Comparison of ENCODE assay signal across 8 cellular contexts in genomic region chr15:58933311-58934113, GRCh38. TPM values are rescaled to one million over a fixed set of nuclear protein-coding genes. Genes with fewer than 3 reads are reported as not detected.
DNase-seq lines count a peak whose midpoint lies in the region; ATAC-seq, FAIRE-seq and TF ChIP-seq lines count a peak whose summit lies in the region.

TSS of gene SLTM (minus strand) at chr15:58933679. CDS start at chr15:58933565, 114 bp downstream.

- TF ChIP-seq CTCF in Loucy (conservative IDR thresholded peaks at IDR 0.05; ENCODE audit: low read length) (peak; percentile 29; the same call in 1 of the 2 replicates), RWPE2 (IDR thresholded peaks at IDR 0.05; ENCODE audit: poor library complexity, severe bottlenecking) (peak; percentile 36), nephron (IDR thresholded peaks at IDR 0.05; ENCODE audit: unreplicated experiment in 3 of 3) (peak in 2 of 3 experiments; percentile 33 to 34)

- H3K9me3 ChIP-seq in Loucy (ENCODE audit: insufficient read depth, low read depth, low read length) (no peaks in the 10 kb centered on the region), RWPE2 (ENCODE audit: severe bottlenecking) (no peaks in the 10 kb centered on the region)

- H3K36me3 ChIP-seq in Loucy (ENCODE audit: insufficient read depth, low read length) (peaks cover 4% of the 10 kb centered on the region; the same call in 1 of the 2 replicates), RWPE2 (ENCODE audit: low read depth) (peaks cover 28% of the 10 kb centered on the region)

- peak; percentile 94 for ATAC-seq in RWPE2 (ENCODE audit: low read depth)
- ATAC-seq in stimulated activated naive CD8-positive, alpha-beta T cell treated with anti-CD3 and anti-CD28 coated beads, Interleukin-15, Interleukin-2, amounts not matched to agents 100 U/mL and 50 U/mL, for 24 hours = peak; percentile 97

- no peaks in the 10 kb centered on the region for H3K27me3 ChIP-seq in Loucy (ENCODE audit: insufficient read depth, low read length, poor library complexity, severe bottlenecking)
- no peaks in the 10 kb centered on the region for H3K27me3 ChIP-seq in RWPE2 (ENCODE audit: insufficient read depth, poor library complexity, severe bottlenecking)

- H3K4me1 Mint-ChIP-seq in activated T-helper 2 cell treated with anti-CD3 and anti-CD28 coated beads, Interferon-gamma antibody, Interleukin-2, Interleukin-4, amounts not matched to agents 10 μg/mL and 5 μg/mL and 100 μg/mL, durations not matched to agents 14 hours and 24 hours and 36 hours (ENCODE audit: low read depth) = peaks cover 16% of the 10 kb centered on the region
- H3K4me1 Mint-ChIP-seq in nephron = peaks cover 24% of the 10 kb centered on the region

- H3F3A ChIP-seq in Loucy (ENCODE audit: low read depth) = peaks cover 9% of the 10 kb centered on the region

- H3K27ac ChIP-seq in RWPE2 (ENCODE audit: poor library complexity, severe bottlenecking) = peak within 1 kb of the TSS; percentile 90

- H3K79me2 ChIP-seq in Loucy (ENCODE audit: insufficient read depth, low read length) = peaks cover 49% of the 10 kb centered on the region

- H3K9ac ChIP-seq in Loucy (ENCODE audit: low read depth, low read length, poor library complexity, severe bottlenecking) = peak within 1 kb of the TSS; percentile 89

- H2AFZ ChIP-seq in Loucy (ENCODE audit: low read length) = peak within 1 kb of the TSS; percentile 98

- peaks cover 21% of the 10 kb centered on the region for H3K36me3 Mint-ChIP-seq in activated T-helper 2 cell treated with anti-CD3 and anti-CD28 coated beads, Interferon-gamma antibody, Interleukin-2, Interleukin-4, amounts not matched to agents 10 μg/mL and 5 μg/mL and 100 μg/mL, durations not matched to agents 14 hours and 24 hours and 36 hours (ENCODE audit: low read depth)
- peaks cover 9% of the 10 kb centered on the region for H3K36me3 Mint-ChIP-seq in nephron (ENCODE audit: low read depth)

- H3K27me3 Mint-ChIP-seq in activated T-helper 2 cell treated with anti-CD3 and anti-CD28 coated beads, Interferon-gamma antibody, Interleukin-2, Interleukin-4, amounts not matched to agents 10 μg/mL and 5 μg/mL and 100 μg/mL, durations not matched to agents 14 hours and 24 hours and 36 hours (ENCODE audit: low read depth) = no peaks in the 10 kb centered on the region
- H3K27me3 Mint-ChIP-seq in nephron (ENCODE audit: low read depth) = no peaks in the 10 kb centered on the region

- no peak for FAIRE-seq in H54 (lab: Jason Lieb, UNC)

- H3K4me1 ChIP-seq in Loucy (ENCODE audit: insufficient read depth, low read length, poor library complexity, severe bottlenecking) (peaks cover 26% of the 10 kb centered on the region), RWPE2 (ENCODE audit: insufficient read depth, poor library complexity, severe bottlenecking) (peaks cover 20% of the 10 kb centered on the region)

- H3K9me2 ChIP-seq in Loucy (replicated peaks; ENCODE audit: low read depth, low read length) = no peaks in the 10 kb centered on the region

- H3K4me3 ChIP-seq in Loucy (ENCODE audit: low read length, poor library complexity, severe bottlenecking) (peak within 1 kb of the TSS; percentile 80), RWPE2 (ENCODE audit: severe bottlenecking) (peak within 1 kb of the TSS; percentile 79)

- H3K4me3 Mint-ChIP-seq in activated T-helper 2 cell treated with anti-CD3 and anti-CD28 coated beads, Interferon-gamma antibody, Interleukin-2, Interleukin-4, amounts not matched to agents 10 μg/mL and 5 μg/mL and 100 μg/mL, durations not matched to agents 14 hours and 24 hours and 36 hours (ENCODE audit: low read depth) = peak within 1 kb of the TSS; percentile 97
- H3K4me3 Mint-ChIP-seq in nephron = peak within 1 kb of the TSS; percentile 95 to 99 (median 97)

- peak within 1 kb of the TSS; percentile 100 for H3K27ac Mint-ChIP-seq in activated T-helper 2 cell treated with anti-CD3 and anti-CD28 coated beads, Interferon-gamma antibody, Interleukin-2, Interleukin-4, amounts not matched to agents 10 μg/mL and 5 μg/mL and 100 μg/mL, durations not matched to agents 14 hours and 24 hours and 36 hours
- peak within 1 kb of the TSS; percentile 97 to 100 (median 99) for H3K27ac Mint-ChIP-seq in nephron

- TF ChIP-seq POLR2A in H54 (IDR thresholded peaks at IDR 0.05; ENCODE audit: low read depth, low read length) = peak; percentile 94

- peak; percentile 92 for DNase-seq in ELR (ENCODE audit: low read depth)
- peak; percentile 70 for DNase-seq in H54 (ENCODE audit: insufficient read length, low spot score)
- DNase-seq in RWPE2 (ENCODE audit: low spot score) = peak; percentile 98
- peak; percentile 89 for DNase-seq in activated T-helper 2 cell treated with anti-CD3 and anti-CD28 coated beads, Interferon-gamma antibody, Interleukin-2, Interleukin-4, amounts not matched to agents 10 μg/mL and 5 μg/mL and 100 μg/mL, durations not matched to agents 14 hours and 24 hours and 36 hours (ENCODE audit: low spot score)
- DNase-seq in fibroblast of peridontal ligament (ENCODE audit: extremely low read depth) = peak; percentile 94
- DNase-seq in stimulated activated naive CD8-positive, alpha-beta T cell treated with anti-CD3 and anti-CD28 coated beads, Interleukin-15, Interleukin-2, amounts not matched to agents 100 U/mL and 50 U/mL, for 24 hours = peak; percentile 95

- intact Hi-C loops in activated T-helper 2 cell treated with anti-CD3 and anti-CD28 coated beads, Interferon-gamma antibody, Interleukin-2, Interleukin-4, amounts not matched to agents 10 μg/mL and 5 μg/mL and 100 μg/mL, durations not matched to agents 14 hours and 24 hours and 36 hours (cut with micrococcal nuclease) = loop anchor here (1.0 to 5.0 kb wide), 3 partner anchors 53 to 174 kb away; partner anchors contain the start of genes CCNB2, MINDY2 and RNF111

- H3K4me2 ChIP-seq in Loucy (ENCODE audit: low read depth, low read length, poor library complexity, severe bottlenecking) = peak within 1 kb of the TSS; percentile 94

- peaks cover 36% of the 10 kb centered on the region for H4K20me1 ChIP-seq in Loucy (ENCODE audit: insufficient read depth, low read length, poor library complexity, severe bottlenecking)

- no peaks in the 10 kb centered on the region for H3K9me3 Mint-ChIP-seq in activated T-helper 2 cell treated with anti-CD3 and anti-CD28 coated beads, Interferon-gamma antibody, Interleukin-2, Interleukin-4, amounts not matched to agents 10 μg/mL and 5 μg/mL and 100 μg/mL, durations not matched to agents 14 hours and 24 hours and 36 hours
- no peaks in the 10 kb centered on the region for H3K9me3 Mint-ChIP-seq in nephron

RNA-seq across cellular contexts. Expression of gene SLTM, which starts in this region (rescaled TPM):
- total RNA-seq in activated T-helper 2 cell treated with anti-CD3 and anti-CD28 coated beads, Interferon-gamma antibody, Interleukin-2, Interleukin-4, amounts not matched to agents 10 μg/mL and 5 μg/mL and 100 μg/mL, durations not matched to agents 14 hours and 24 hours and 36 hours = 108 and 120 TPM in 2 replicates

Comparison
In these comparisons a context has a peak if more than half of its experiments do, and no peak if none do; other contexts are left out.
1. Peak in every context shown above with its lines: DNase-seq, ATAC-seq, H3K4me3 ChIP-seq and H3K27ac ChIP-seq.